1 cellular context compared by ENCODE assay signal in the genomic region with DNA sequence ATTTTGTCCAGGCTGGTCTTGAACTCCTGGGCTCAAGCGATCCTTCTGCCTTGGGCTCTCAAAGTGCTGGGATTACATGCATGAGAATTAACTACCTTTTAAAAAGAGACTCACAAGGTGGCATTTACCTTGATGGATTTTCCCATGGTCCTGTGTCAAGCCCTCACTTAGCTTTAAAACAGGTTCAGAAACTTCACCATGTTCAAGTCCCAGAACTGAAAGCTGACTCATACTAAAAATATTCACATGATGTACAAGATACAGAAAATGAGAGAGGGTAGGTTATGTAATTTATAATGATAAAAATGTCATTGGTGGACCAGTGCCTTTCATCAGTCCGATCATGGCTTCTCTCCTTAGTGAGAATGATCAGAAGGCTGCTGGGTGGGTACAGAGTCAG.
TF ChIP-seq lines count a peak whose summit lies in the region.

No MANE protein-coding gene starts in this region.

TF ChIP-seq in SK-N-SH, 30 proteins besides CTCF, POLR2A, EP300 and RAD21 (continued from another document):
- TF ChIP-seq USF2 (IDR thresholded peaks at IDR 0.05; ENCODE audit: borderline replicate concordance, low read depth, low read length), result no peak
- 0 out of 2 replicates have a peak, but pooled peaks have one; percentile 23 for TF ChIP-seq PBX3 (IDR thresholded peaks at IDR 0.05)
- TF ChIP-seq, protein P1, sequence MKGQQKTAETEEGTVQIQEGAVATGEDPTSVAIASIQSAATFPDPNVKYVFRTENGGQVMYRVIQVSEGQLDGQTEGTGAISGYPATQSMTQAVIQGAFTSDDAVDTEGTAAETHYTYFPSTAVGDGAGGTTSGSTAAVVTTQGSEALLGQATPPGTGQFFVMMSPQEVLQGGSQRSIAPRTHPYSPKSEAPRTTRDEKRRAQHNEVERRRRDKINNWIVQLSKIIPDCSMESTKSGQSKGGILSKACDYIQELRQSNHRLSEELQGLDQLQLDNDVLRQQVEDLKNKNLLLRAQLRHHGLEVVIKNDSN (IDR thresholded peaks at IDR 0.05; ENCODE audit: borderline replicate concordance, low read depth), result no peak
- TF ChIP-seq GABPA (IDR thresholded peaks at IDR 0.05; ENCODE audit: low read depth), result no peak
- peak; percentile 53 for TF ChIP-seq JUND (IDR thresholded peaks at IDR 0.05)
- no peak for TF ChIP-seq ELF1 (IDR thresholded peaks at IDR 0.05)
